13 cellular contexts compared by ENCODE assay signal in genomic region chr17:77842906-77843249, GRCh38.
A peak's percentile ranks its signal among the peaks of the same experiment; 100 is the strongest.
DNase-seq lines count a peak whose midpoint lies in the region; ATAC-seq lines count a peak whose summit lies in the region.
"Had no signal": no experiment of that assay in that cellular context is flagged by ENCODE, and none has a peak within 500 bp of the region (broad histone marks: within the 10 kb centered on the region; RNA-seq: fewer than 3 reads in every experiment).

No MANE protein-coding gene starts in this region.

- POLR2A ChIA-PET in activated CD4-positive, alpha-beta T cell treated with anti-CD3 and anti-CD28 coated beads for 36 hours (lab: Charles Lee) = interaction anchor here (1.0 to 2.6 kb wide), 2 partner anchors 45 to 116 kb away, joined by 7 to 9 read pairs; partner anchors contain the start of gene TNRC6C

- H3K27me3 Mint-ChIP-seq in activated CD4-positive, alpha-beta T cell treated with anti-CD3 and anti-CD28 coated beads for 36 hours = peaks cover 5% of the 10 kb centered on the region
- H3K27me3 Mint-ChIP-seq in activated naive CD8-positive, alpha-beta T cell treated with anti-CD3 and anti-CD28 coated beads, Interleukin-2, amount 50 U/mL, for 24 hours = peaks cover 8% of the 10 kb centered on the region

- H3K36me3 Mint-ChIP-seq in activated CD4-positive, alpha-beta T cell treated with anti-CD3 and anti-CD28 coated beads for 36 hours (ENCODE audit: low read depth) = no peaks in the 10 kb centered on the region
- H3K36me3 Mint-ChIP-seq in activated naive CD8-positive, alpha-beta T cell treated with anti-CD3 and anti-CD28 coated beads, Interleukin-2, amount 50 U/mL, for 24 hours (ENCODE audit: low read depth) = peaks cover 2% of the 10 kb centered on the region
- H3K36me3 Mint-ChIP-seq: neural progenitor cell had no signal

- peak overlapping the region; percentile 0 for H3K4me3 Mint-ChIP-seq in activated CD4-positive, alpha-beta T cell treated with anti-CD3 and anti-CD28 coated beads for 36 hours
- peak overlapping the region; percentile 59 for H3K4me3 Mint-ChIP-seq in activated naive CD8-positive, alpha-beta T cell treated with anti-CD3 and anti-CD28 coated beads, Interleukin-2, amount 50 U/mL, for 24 hours
- H3K4me3 Mint-ChIP-seq: neural progenitor cell had no signal

- peak; percentile 44 for DNase-seq in activated CD4-positive, alpha-beta T cell treated with anti-CD3 and anti-CD28 coated beads for 36 hours
- no peak for DNase-seq in activated CD4-positive, alpha-beta T cell treated with anti-CD3 and anti-CD28 coated beads for 1 hour
- DNase-seq in MV-4-11 (lab: John Stamatoyannopoulos, UW) (peak; percentile 25), sciatic nerve (ENCODE audit: low spot score) (peak; percentile 38), NCI-H446 (lab: John Stamatoyannopoulos, UW) (no peak)
- DNase-seq in activated naive CD8-positive, alpha-beta T cell treated with anti-CD3 and anti-CD28 coated beads, Interleukin-2, amount 50 U/mL, for 24 hours = no peak
- DNase-seq: activated B cell treated with CpG ODN at 0.5 μM for 24 hours, DMS153, NCI-H2081 treated with DMSO at 0.1 percent for 48 hours, testis had no signal

- peaks cover 49% of the 10 kb centered on the region for H3K4me1 Mint-ChIP-seq in activated CD4-positive, alpha-beta T cell treated with anti-CD3 and anti-CD28 coated beads for 36 hours
- H3K4me1 Mint-ChIP-seq in activated naive CD8-positive, alpha-beta T cell treated with anti-CD3 and anti-CD28 coated beads, Interleukin-2, amount 50 U/mL, for 24 hours = peaks cover 70% of the 10 kb centered on the region

- H3K27ac Mint-ChIP-seq in activated CD4-positive, alpha-beta T cell treated with anti-CD3 and anti-CD28 coated beads for 36 hours = peak overlapping the region; percentile 32
- peak overlapping the region; percentile 90 for H3K27ac Mint-ChIP-seq in activated naive CD8-positive, alpha-beta T cell treated with anti-CD3 and anti-CD28 coated beads, Interleukin-2, amount 50 U/mL, for 24 hours
- H3K27ac Mint-ChIP-seq: neural progenitor cell had no signal

- ATAC-seq in activated CD4-positive, alpha-beta T cell treated with anti-CD3 and anti-CD28 coated beads for 36 hours = peak; percentile 43
- ATAC-seq in activated naive CD8-positive, alpha-beta T cell treated with anti-CD3 and anti-CD28 coated beads, Interleukin-2, amount 50 U/mL, for 24 hours = peak; percentile 56
- ATAC-seq in sciatic nerve = no peak
- no peak for ATAC-seq in GM18511 (IDR thresholded peaks at IDR 0.05; ENCODE audit: unreplicated experiment)
- no peak for ATAC-seq in GM18867 (IDR thresholded peaks at IDR 0.05; ENCODE audit: unreplicated experiment)

- intact Hi-C loops in activated CD4-positive, alpha-beta T cell treated with anti-CD3 and anti-CD28 coated beads for 36 hours (cut with DNase I, micrococcal nuclease) = loop anchor here (1.0 to 5.0 kb wide), 11 partner anchors 9 to 518 kb away; partner anchors contain the start of gene TNRC6C (in 1 of the 2)
- intact Hi-C loops in sciatic nerve (cut with DNase I) = no loop called here

- CTCF ChIA-PET in activated CD4-positive, alpha-beta T cell treated with anti-CD3 and anti-CD28 coated beads for 36 hours (lab: Charles Lee) = interaction anchor here (0.6 kb wide), 1 partner anchor 74 kb away, joined by 3 read pairs; no protein-coding TSS in a partner anchor

- no peaks in the 10 kb centered on the region for H3K9me3 Mint-ChIP-seq in activated CD4-positive, alpha-beta T cell treated with anti-CD3 and anti-CD28 coated beads for 36 hours (ENCODE audit: low read depth)
- H3K9me3 Mint-ChIP-seq in activated naive CD8-positive, alpha-beta T cell treated with anti-CD3 and anti-CD28 coated beads, Interleukin-2, amount 50 U/mL, for 24 hours = peaks cover 4% of the 10 kb centered on the region
- H3K9me3 Mint-ChIP-seq: activated B cell treated with CpG ODN at 0.5 μM for 24 hours, neural progenitor cell had no signal

Comparison
In these comparisons a context has a peak if more than half of its experiments do, and no peak if none do; other contexts are left out.
1. DNase-seq: peak in activated CD4-positive, alpha-beta T cell treated with anti-CD3 and anti-CD28 coated beads for 36 hours (single experiment), MV-4-11 (single experiment) and sciatic nerve (single experiment); none in activated CD4-positive, alpha-beta T cell treated with anti-CD3 and anti-CD28 coated beads for 1 hour (single experiment), activated naive CD8-positive, alpha-beta T cell treated with anti-CD3 and anti-CD28 coated beads, Interleukin-2, amount 50 U/mL, for 24 hours (single experiment) and NCI-H446 (0 of 2).
2. ATAC-seq: peak in activated CD4-positive, alpha-beta T cell treated with anti-CD3 and anti-CD28 coated beads for 36 hours (single experiment) and activated naive CD8-positive, alpha-beta T cell treated with anti-CD3 and anti-CD28 coated beads, Interleukin-2, amount 50 U/mL, for 24 hours (single experiment); none in sciatic nerve (single experiment), GM18511 (single experiment) and GM18867 (single experiment).